In the genomic region with DNA sequence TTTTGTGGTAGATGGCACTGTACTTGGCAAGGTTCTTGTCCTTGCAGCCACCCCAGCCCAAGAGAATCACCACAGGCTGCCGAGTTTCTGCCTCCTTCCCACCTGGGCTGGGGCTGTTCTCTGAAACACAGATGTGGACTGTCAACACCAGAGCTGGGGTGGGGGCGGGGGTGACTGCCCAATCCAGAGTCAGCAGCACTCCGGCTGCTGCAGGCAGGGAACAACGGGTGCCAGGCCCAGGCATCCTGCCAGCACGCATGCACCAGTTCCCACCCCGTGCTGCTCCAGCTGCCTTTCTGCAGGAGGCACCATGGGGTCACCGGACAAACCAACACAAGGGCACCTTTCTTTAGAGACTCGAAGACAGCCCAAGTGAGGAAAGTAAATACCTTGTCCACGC, we compare ENCODE assay signal across 11 cellular contexts. TPM values are rescaled to one million over a fixed set of nuclear protein-coding genes. Genes with fewer than 3 reads are reported as not detected.
DNase-seq lines count a peak whose midpoint lies in the region; ATAC-seq and FAIRE-seq lines count a peak whose summit lies in the region.
"Had no signal": no experiment of that assay in that cellular context is flagged by ENCODE, and none has a peak within 500 bp of the region (broad histone marks: within the 10 kb centered on the region; RNA-seq: fewer than 3 reads in every experiment).

No MANE protein-coding gene starts in this region.

- in situ Hi-C loops in SK-MEL-5 (cut with HindIII; ENCODE audit: low pct_unique_long_range_greater_than_20kb, low sequenced_read_pairs) = no loop called here

- H3K27ac ChIP-seq in small intestine (ENCODE audit: low read depth in 1 of 2, low read length in 1 of 2) = no peak overlapping the region
- H3K27ac ChIP-seq: adrenal gland had no signal

- H3K9me3 ChIP-seq in small intestine (ENCODE audit: control insufficient read depth, low read depth) = no peaks in the 10 kb centered on the region
- H3K9me3 ChIP-seq: adrenal gland had no signal

- ATAC-seq in activated naive CD8-positive, alpha-beta T cell treated with anti-CD3 and anti-CD28 coated beads, Interleukin-2, amount 50 U/mL, for 24 hours = no peak
- ATAC-seq in GM19395 (IDR thresholded peaks at IDR 0.05; ENCODE audit: unreplicated experiment) = no peak

- DNase-seq in NCI-H1092 (lab: John Stamatoyannopoulos, UW) (peak; percentile 79), SK-MEL-5 (ENCODE audit: low read depth, low spot score) (peak; percentile 93), iPS-NIHi11 (ENCODE audit: low spot score) (peak; percentile 43), small intestine (peak; percentile 41), NCI-H1436 (lab: John Stamatoyannopoulos, UW) (no peak)
- no peak for DNase-seq in activated naive CD8-positive, alpha-beta T cell treated with anti-CD3 and anti-CD28 coated beads, Interleukin-2, amount 50 U/mL, for 24 hours
- no peak for DNase-seq in NK-92 treated with Interleukin-12 subunit alpha and Interleukin-12 subunit beta, amount 100 ng/mL, for 24 hours (lab: John Stamatoyannopoulos, UW)
- DNase-seq: activated CD4-positive, alpha-beta memory T cell treated with anti-CD3 and anti-CD28 coated beads for 36 hours; KBM-7 had no signal

- peaks cover 14% of the 10 kb centered on the region for H3K4me1 Mint-ChIP-seq in activated naive CD8-positive, alpha-beta T cell treated with anti-CD3 and anti-CD28 coated beads, Interleukin-2, amount 50 U/mL, for 24 hours

- WGBS in small intestine, 3 donors = 19 to 60% (median 24%) methylated on average over 9 of the region's 9 CpGs

- H3K4me3 ChIP-seq in small intestine (ENCODE audit: low read depth in 1 of 2, low read length in 2 of 2) = no peak overlapping the region
- H3K4me3 ChIP-seq: adrenal gland had no signal

- FAIRE-seq in small intestine (lab: Jason Lieb, UNC) = no peak

- no peaks in the 10 kb centered on the region for H3K27me3 ChIP-seq in small intestine (ENCODE audit: control insufficient read depth in 2 of 2, insufficient read depth in 2 of 2, low read length in 2 of 2)
- H3K27me3 ChIP-seq: adrenal gland had no signal

- H3K27me3 Mint-ChIP-seq in activated naive CD8-positive, alpha-beta T cell treated with anti-CD3 and anti-CD28 coated beads, Interleukin-2, amount 50 U/mL, for 24 hours = no peaks in the 10 kb centered on the region
- H3K27me3 Mint-ChIP-seq: activated CD4-positive, alpha-beta memory T cell treated with anti-CD3 and anti-CD28 coated beads for 36 hours had no signal

- H3K9me3 Mint-ChIP-seq in activated naive CD8-positive, alpha-beta T cell treated with anti-CD3 and anti-CD28 coated beads, Interleukin-2, amount 50 U/mL, for 24 hours = no peaks in the 10 kb centered on the region
- H3K9me3 Mint-ChIP-seq: activated CD4-positive, alpha-beta memory T cell treated with anti-CD3 and anti-CD28 coated beads for 36 hours had no signal

- H3K36me3 ChIP-seq in small intestine (ENCODE audit: control insufficient read depth in 2 of 2, insufficient read depth in 2 of 2, low read length in 2 of 2) = peaks cover 0 to 3% of the 10 kb centered on the region in 2 donors
- H3K36me3 ChIP-seq: adrenal gland had no signal

- H3K36me3 Mint-ChIP-seq in activated naive CD8-positive, alpha-beta T cell treated with anti-CD3 and anti-CD28 coated beads, Interleukin-2, amount 50 U/mL, for 24 hours (ENCODE audit: low read depth) = no peaks in the 10 kb centered on the region
- H3K36me3 Mint-ChIP-seq: activated CD4-positive, alpha-beta memory T cell treated with anti-CD3 and anti-CD28 coated beads for 36 hours had no signal

- H3K4me1 ChIP-seq in small intestine (ENCODE audit: control insufficient read depth in 2 of 2, insufficient read depth in 1 of 2, low read depth in 1 of 2, low read length in 1 of 2) = peaks cover 4 to 8% of the 10 kb centered on the region in 2 donors

- H3K4me3 Mint-ChIP-seq in activated naive CD8-positive, alpha-beta T cell treated with anti-CD3 and anti-CD28 coated beads, Interleukin-2, amount 50 U/mL, for 24 hours = no peak overlapping the region
- H3K4me3 Mint-ChIP-seq: activated CD4-positive, alpha-beta memory T cell treated with anti-CD3 and anti-CD28 coated beads for 36 hours had no signal

- no peak overlapping the region for H3K27ac Mint-ChIP-seq in activated naive CD8-positive, alpha-beta T cell treated with anti-CD3 and anti-CD28 coated beads, Interleukin-2, amount 50 U/mL, for 24 hours
- H3K27ac Mint-ChIP-seq: activated CD4-positive, alpha-beta memory T cell treated with anti-CD3 and anti-CD28 coated beads for 36 hours had no signal

RNA-seq across cellular contexts. Expression of gene TMEM53, which starts 14.1 kb away (rescaled TPM):
- total RNA-seq in SK-MEL-5 (2014; rRNA removed; shearing (Covaris generic)) = 18.0 and 20.0 TPM in 2 replicates
- polyA plus RNA-seq in SK-MEL-5 (2015; cell fraction: cytosol; rRNA removed) = 24.3 and 25.4 TPM in 2 replicates
- 10.3 and 12.4 TPM in 2 replicates for polyA plus RNA-seq in SK-MEL-5 (2015; cell fraction: nucleus; rRNA removed)
- 10 to 100 TPM; 20.1 to 27.2 (median 25.4) TPM for polyA plus RNA-seq in small intestine

RNA-seq across cellular contexts. Expression of gene ARMH1, which starts 14.3 kb away (rescaled TPM):
- total RNA-seq in SK-MEL-5 (2014; rRNA removed; shearing (Covaris generic)) = 0.24 TPM in 1 of 2 replicates, not detected in the other
- not detected in 2 replicates for polyA plus RNA-seq in SK-MEL-5 (2015; cell fraction: cytosol; rRNA removed)
- 0.43 and 5.8 TPM in 2 replicates for polyA plus RNA-seq in SK-MEL-5 (2015; cell fraction: nucleus; rRNA removed)
- 1 to 10 TPM; 2.7 to 6.5 (median 4.2) TPM for polyA plus RNA-seq in small intestine

Comparison
In these comparisons a context has a peak if more than half of its experiments do, and no peak if none do; other contexts are left out.
1. DNase-seq: peak in NCI-H1092 (single experiment), SK-MEL-5 (single experiment), iPS-NIHi11 (single experiment) and small intestine (single experiment); none in activated naive CD8-positive, alpha-beta T cell treated with anti-CD3 and anti-CD28 coated beads, Interleukin-2, amount 50 U/mL, for 24 hours (single experiment), NCI-H1436 (single experiment) and NK-92 treated with Interleukin-12 subunit alpha and Interleukin-12 subunit beta, amount 100 ng/mL, for 24 hours (single experiment).